8 cellular contexts compared by ENCODE assay signal in genomic region chr18:5295981-5296705, GRCh38. TPM values are rescaled to one million over a fixed set of nuclear protein-coding genes. Genes with fewer than 3 reads are reported as not detected.
DNase-seq lines count a peak whose midpoint lies in the region; ATAC-seq and TF ChIP-seq lines count a peak whose summit lies in the region.

No MANE protein-coding gene starts in this region.

- H3K4me3 Mint-ChIP-seq in activated CD4-positive, alpha-beta memory T cell treated with anti-CD3 and anti-CD28 coated beads, Interleukin-2, amount 10 ng/mL, durations not matched to agents 7 days and 5 days = peak overlapping the region; percentile 78

- H3K27ac Mint-ChIP-seq in activated CD4-positive, alpha-beta memory T cell treated with anti-CD3 and anti-CD28 coated beads, Interleukin-2, amount 10 ng/mL, durations not matched to agents 7 days and 5 days = peak overlapping the region; percentile 87

- peaks cover 23% of the 10 kb centered on the region for H3K36me3 Mint-ChIP-seq in activated CD4-positive, alpha-beta memory T cell treated with anti-CD3 and anti-CD28 coated beads, Interleukin-2, amount 10 ng/mL, durations not matched to agents 7 days and 5 days (ENCODE audit: low read depth)

- peaks cover under 1% of the 10 kb centered on the region for H3K27me3 ChIP-seq in lower lobe of right lung (ENCODE audit: low read depth)

- POLR2A ChIA-PET in activated CD4-positive, alpha-beta memory T cell treated with anti-CD3 and anti-CD28 coated beads, Interleukin-2, amount 10 ng/mL, durations not matched to agents 7 days and 5 days (lab: Charles Lee) = interaction anchor here (0.9 to 5.2 kb wide), 9 partner anchors 9 to 1702 kb away, joined by 3 to 230 read pairs (median 11); no protein-coding TSS in a partner anchor

- peaks cover 28% of the 10 kb centered on the region for H3K4me1 Mint-ChIP-seq in activated CD4-positive, alpha-beta memory T cell treated with anti-CD3 and anti-CD28 coated beads, Interleukin-2, amount 10 ng/mL, durations not matched to agents 7 days and 5 days

- H3K9me3 Mint-ChIP-seq in activated CD4-positive, alpha-beta memory T cell treated with anti-CD3 and anti-CD28 coated beads, Interleukin-2, amount 10 ng/mL, durations not matched to agents 7 days and 5 days = no peaks in the 10 kb centered on the region

- intact Hi-C loops in lower lobe of right lung (cut with DNase I) = no loop called here

- H3K27me3 Mint-ChIP-seq in activated CD4-positive, alpha-beta memory T cell treated with anti-CD3 and anti-CD28 coated beads, Interleukin-2, amount 10 ng/mL, durations not matched to agents 7 days and 5 days = peaks cover 10% of the 10 kb centered on the region

- peak; percentile 61 for ATAC-seq in GM19397 (IDR thresholded peaks at IDR 0.05; ENCODE audit: unreplicated experiment)
- peak; percentile 49 for ATAC-seq in HG03565 (IDR thresholded peaks at IDR 0.05; ENCODE audit: unreplicated experiment)
- ATAC-seq in lower lobe of right lung = peak; percentile 91 to 96

- no peak for TF ChIP-seq CTCF in lower lobe of right lung (IDR thresholded peaks at IDR 0.05)

- H3K9me3 ChIP-seq in lower lobe of right lung = no peaks in the 10 kb centered on the region

- peaks cover 10% of the 10 kb centered on the region for H3K36me3 ChIP-seq in lower lobe of right lung

- H3K27ac ChIP-seq in lower lobe of right lung = peak overlapping the region; percentile 97

- CTCF ChIA-PET in activated CD4-positive, alpha-beta memory T cell treated with anti-CD3 and anti-CD28 coated beads, Interleukin-2, amount 10 ng/mL, durations not matched to agents 7 days and 5 days (lab: Charles Lee) = interaction anchor here (0.6 to 4.9 kb wide), 3 partner anchors 13 to 1998 kb away, joined by 3 to 41 read pairs (median 4); no protein-coding TSS in a partner anchor

- H3K4me1 ChIP-seq in lower lobe of right lung = peaks cover 12% of the 10 kb centered on the region

- H3K4me3 ChIP-seq in lower lobe of right lung = peak overlapping the region; percentile 80

- DNase-seq in CD1c-positive myeloid dendritic cell (ENCODE audit: extremely low spot score) (peak; percentile 98), NCI-H748 treated with DMSO at 0.1 percent for 48 hours (lab: John Stamatoyannopoulos, UW) (peak; percentile 83), ecto neural progenitor cell (ENCODE audit: low spot score) (peak; percentile 95), lower lobe of right lung (peak; percentile 98)
- peak; percentile 96 for DNase-seq in activated CD4-positive, alpha-beta memory T cell treated with anti-CD3 and anti-CD28 coated beads, Interleukin-2, amount 10 ng/mL, durations not matched to agents 7 days and 5 days
- peak; percentile 87 to 97 (median 96) for DNase-seq in stimulated activated CD4-positive, alpha-beta T cell treated with anti-CD3 and anti-CD28 coated beads, TNF-alpha, amount 100 ng/mL, for 1 hour (ENCODE audit: low read depth in 3 of 3, low spot score in 1 of 3)

RNA-seq across cellular contexts. Expression of gene ZBTB14, which starts 0.6 kb away (rescaled TPM):
- total RNA-seq in activated CD4-positive, alpha-beta memory T cell treated with anti-CD3 and anti-CD28 coated beads, Interleukin-2, amount 10 ng/mL, durations not matched to agents 7 days and 5 days = 10 to 100 TPM; 26.3 to 27.3 TPM
- total RNA-seq in lower lobe of right lung = 13.3 TPM

Comparison
In these comparisons a context has a peak if more than half of its experiments do, and no peak if none do; other contexts are left out.
1. Peak in every context shown above with its lines: DNase-seq, ATAC-seq, H3K4me3 ChIP-seq and H3K27ac ChIP-seq.